Comparison of ENCODE assay signal across 8 cellular contexts in genomic region chr21:14383596-14384210, GRCh38. TPM values are rescaled to one million over a fixed set of nuclear protein-coding genes. Genes with fewer than 3 reads are reported as not detected.
A peak's percentile ranks its signal among the peaks of the same experiment; 100 is the strongest.
DNase-seq lines count a peak whose midpoint lies in the region; ATAC-seq and TF ChIP-seq lines count a peak whose summit lies in the region.

No MANE protein-coding gene starts in this region.

- peak; percentile 33 for ATAC-seq in HCT116
- peak; percentile 38 for ATAC-seq in stimulated activated effector memory CD8-positive, alpha-beta T cell treated with anti-CD3 and anti-CD28 coated beads, Interleukin-12 subunit alpha, Interleukin-12 subunit beta, amount 100 ng/mL, for 72 hours

- H3K4me1 ChIP-seq in HCT116 (ENCODE audit: control insufficient read depth in 1 of 2, insufficient read depth in 2 of 2, low read length in 2 of 2) (peaks cover 14 to 15% of the 10 kb centered on the region in 2 experiments), MM.1S (ENCODE audit: low read length) (peaks cover 15% of the 10 kb centered on the region), ascending aorta (peaks cover 0 to 9% of the 10 kb centered on the region in 2 donors), iPS-20b (ENCODE audit: insufficient read depth, low read length) (peaks cover 10% of the 10 kb centered on the region; the same call in 1 of the 2 replicates)

- H3K79me2 ChIP-seq in HCT116 (ENCODE audit: insufficient read depth, low read length) (peaks cover 30% of the 10 kb centered on the region), MM.1S (ENCODE audit: low read length) (peaks cover 42% of the 10 kb centered on the region)

- POLR2A ChIA-PET in HCT116 (lab: Charles Lee): no interaction called here

- peak overlapping the region; percentile 60 for H3K27ac ChIP-seq in HCT116 (ENCODE audit: low read depth, low read length)
- peak overlapping the region; percentile 71 for H3K27ac ChIP-seq in MM.1S (ENCODE audit: low read length)
- H3K27ac ChIP-seq in ascending aorta: peak overlapping the region; percentile 87 to 95
- peak overlapping the region; percentile 66 for H3K27ac ChIP-seq in iPS-20b (ENCODE audit: low read length)

- H3K9ac ChIP-seq in HCT116 (ENCODE audit: low read length) (peak overlapping the region; percentile 42), MM.1S (ENCODE audit: low read length) (peak overlapping the region; percentile 77), iPS-20b (ENCODE audit: low read depth, low read length) (peak overlapping the region; percentile 90; the same call in 1 of the 2 replicates)

- TF ChIP-seq CTCF in HCT116 (IDR thresholded peaks at IDR 0.05 in 2 of 3, conservative IDR thresholded peaks at IDR 0.05 in 1 of 3; ENCODE audit: borderline replicate concordance in 1 of 3, insufficient read depth in 1 of 3, low read depth in 2 of 3, low read length in 2 of 3) (no peak), MM.1S (IDR thresholded peaks at IDR 0.05; ENCODE audit: low read length) (no peak), ascending aorta (IDR thresholded peaks at IDR 0.05) (no peak)

- DNase-seq in activated T-cell treated with anti-CD3 and anti-CD28 coated beads, Interleukin-2, amount 50 U/mL, for 24 hours: no peak
- no peak for DNase-seq in activated T-cell treated with anti-CD3 and anti-CD28 coated beads, Interleukin-2, amount 50 U/mL, for 48 hours
- no peak for DNase-seq in HCT116 (ENCODE audit: low read depth, low spot score)
- peak; percentile 50 for DNase-seq in MM.1S
- DNase-seq in ascending aorta (ENCODE audit: low spot score in 2 of 2): no peak
- no peak for DNase-seq in stimulated activated effector memory CD8-positive, alpha-beta T cell treated with anti-CD3 and anti-CD28 coated beads, Interleukin-12 subunit alpha, Interleukin-12 subunit beta, amount 100 ng/mL, for 72 hours (ENCODE audit: low spot score in 2 of 2)
- no peak for DNase-seq in stimulated activated CD4-positive, alpha-beta T cell treated with anti-CD3 and anti-CD28 coated beads, Interleukin-15, amount 100 ng/mL, for 24 hours

- RAD21 ChIA-PET in HCT116 (lab: Charles Lee; ENCODE audit: low non-redundant PET in 1 of 2, low total read pairs in 2 of 2, uncharacterized antibody in 2 of 2, unreplicated experiment in 2 of 2): no interaction called here

- H3K4me3 Mint-ChIP-seq in activated T-cell treated with anti-CD3 and anti-CD28 coated beads, Interleukin-2, amount 50 U/mL, for 24 hours: peak overlapping the region; percentile 100
- H3K4me3 Mint-ChIP-seq in stimulated activated effector memory CD8-positive, alpha-beta T cell treated with anti-CD3 and anti-CD28 coated beads, Interleukin-12 subunit alpha, Interleukin-12 subunit beta, amount 100 ng/mL, for 72 hours: peak overlapping the region; percentile 100

- peak overlapping the region; percentile 62 for H2AFZ ChIP-seq in HCT116 (ENCODE audit: low read depth, low read length, poor library complexity, severe bottlenecking)
- peak overlapping the region; percentile 97 for H2AFZ ChIP-seq in MM.1S (ENCODE audit: low read length)

- peaks cover 4% of the 10 kb centered on the region; the same call in 1 of the 2 replicates for H3F3A ChIP-seq in MM.1S (ENCODE audit: insufficient read depth, low read length)

- CTCF ChIA-PET in HCT116 (lab: Charles Lee): interaction anchor here (0.9 to 1.4 kb wide), 2 partner anchors 18 to 77 kb away, joined by 3 read pairs; no protein-coding TSS in a partner anchor

- peaks cover 40% of the 10 kb centered on the region for H3K36me3 Mint-ChIP-seq in activated T-cell treated with anti-CD3 and anti-CD28 coated beads, Interleukin-2, amount 50 U/mL, for 24 hours (ENCODE audit: low read depth)
- peaks cover 32% of the 10 kb centered on the region for H3K36me3 Mint-ChIP-seq in stimulated activated effector memory CD8-positive, alpha-beta T cell treated with anti-CD3 and anti-CD28 coated beads, Interleukin-12 subunit alpha, Interleukin-12 subunit beta, amount 100 ng/mL, for 72 hours

- H3K4me2 ChIP-seq in HCT116 (ENCODE audit: low read length) (peak overlapping the region; percentile 89), MM.1S (ENCODE audit: low read depth, low read length) (peak overlapping the region; percentile 79)

- H3K36me3 ChIP-seq in HCT116 (ENCODE audit: control insufficient read depth in 1 of 2, insufficient read depth in 2 of 2, low read length in 2 of 2) (peaks cover 0 to 8% of the 10 kb centered on the region in 2 experiments; a peak in 2 of 4 replicates), MM.1S (replicated peaks; ENCODE audit: insufficient read depth, low read length) (no peaks in the 10 kb centered on the region), ascending aorta (peaks cover 0 to 1% of the 10 kb centered on the region in 2 donors), iPS-20b (ENCODE audit: insufficient read depth, low read depth, low read length) (peaks cover 23% of the 10 kb centered on the region)

- H3K9me3 Mint-ChIP-seq in activated T-cell treated with anti-CD3 and anti-CD28 coated beads, Interleukin-2, amount 50 U/mL, for 24 hours: no peaks in the 10 kb centered on the region
- no peaks in the 10 kb centered on the region for H3K9me3 Mint-ChIP-seq in stimulated activated effector memory CD8-positive, alpha-beta T cell treated with anti-CD3 and anti-CD28 coated beads, Interleukin-12 subunit alpha, Interleukin-12 subunit beta, amount 100 ng/mL, for 72 hours

- H3K27ac Mint-ChIP-seq in activated T-cell treated with anti-CD3 and anti-CD28 coated beads, Interleukin-2, amount 50 U/mL, for 24 hours: peak overlapping the region; percentile 100
- peak overlapping the region; percentile 99 for H3K27ac Mint-ChIP-seq in stimulated activated effector memory CD8-positive, alpha-beta T cell treated with anti-CD3 and anti-CD28 coated beads, Interleukin-12 subunit alpha, Interleukin-12 subunit beta, amount 100 ng/mL, for 72 hours

- intact Hi-C loops in HCT116 (cut with micrococcal nuclease) (no loop called here), ascending aorta (cut with DNase I) (loop anchor here (1.0 to 10.0 kb wide), 3 partner anchors 681 to 1461 kb away; partner anchors contain the start of genes NRIP1 and USP25)

- no peaks in the 10 kb centered on the region for H3K27me3 Mint-ChIP-seq in activated T-cell treated with anti-CD3 and anti-CD28 coated beads, Interleukin-2, amount 50 U/mL, for 24 hours

- peak overlapping the region; percentile 83 to 90 for H3K4me3 ChIP-seq in HCT116 (replicated peaks in 1 of 2; ENCODE audit: low read depth in 1 of 2, low read length in 2 of 2)
- H3K4me3 ChIP-seq in MM.1S (ENCODE audit: low read length): peak overlapping the region; percentile 91
- H3K4me3 ChIP-seq in ascending aorta: peak overlapping the region; percentile 76 to 83
- peak overlapping the region; percentile 98 for H3K4me3 ChIP-seq in iPS-20b (ENCODE audit: low read length)

- TSS peak; percentile 84 for BruUV-seq in HCT116 (replicated peaks; lab: Mats Ljungman, UMichigan)

- no peaks in the 10 kb centered on the region for H3K27me3 ChIP-seq in HCT116 (ENCODE audit: insufficient read depth, low read length)
- no peaks in the 10 kb centered on the region for H3K27me3 ChIP-seq in MM.1S (replicated peaks; ENCODE audit: insufficient read depth, low read length)
- H3K27me3 ChIP-seq in ascending aorta: no peaks in the 10 kb centered on the region
- no peaks in the 10 kb centered on the region for H3K27me3 ChIP-seq in iPS-20b (ENCODE audit: insufficient read depth, low read length)

- H3K9me3 ChIP-seq in HCT116 (ENCODE audit: control insufficient read depth in 1 of 2, insufficient read depth in 1 of 2, low read depth in 1 of 2, low read length in 2 of 2) (no peaks in the 10 kb centered on the region), MM.1S (replicated peaks; ENCODE audit: insufficient read depth, low read length) (no peaks in the 10 kb centered on the region), ascending aorta (no peaks in the 10 kb centered on the region), iPS-20b (ENCODE audit: insufficient read depth, low read depth, low read length) (no peaks in the 10 kb centered on the region)

- no peaks in the 10 kb centered on the region for H4K20me1 ChIP-seq in HCT116 (ENCODE audit: insufficient read depth)
- no peaks in the 10 kb centered on the region for H4K20me1 ChIP-seq in MM.1S (ENCODE audit: insufficient read depth, low read length)

- TF ChIP-seq RAD21 in HCT116 (IDR thresholded peaks at IDR 0.05; ENCODE audit: low read depth): no peak

- no peaks in the 10 kb centered on the region for H3K9me2 ChIP-seq in HCT116 (ENCODE audit: insufficient read depth)
- H3K9me2 ChIP-seq in MM.1S (replicated peaks; ENCODE audit: insufficient read depth, low read length): no peaks in the 10 kb centered on the region

- H3K4me1 Mint-ChIP-seq in activated T-cell treated with anti-CD3 and anti-CD28 coated beads, Interleukin-2, amount 50 U/mL, for 24 hours (ENCODE audit: low read depth): peaks cover 35% of the 10 kb centered on the region
- peaks cover 32% of the 10 kb centered on the region for H3K4me1 Mint-ChIP-seq in stimulated activated effector memory CD8-positive, alpha-beta T cell treated with anti-CD3 and anti-CD28 coated beads, Interleukin-12 subunit alpha, Interleukin-12 subunit beta, amount 100 ng/mL, for 72 hours

- TF ChIP-seq POLR2A in HCT116 (IDR thresholded peaks at IDR 0.05; ENCODE audit: borderline replicate concordance, extremely low read depth, insufficient read depth, insufficient read length): no peak

TF ChIP-seq in HCT116, 20 proteins besides CTCF, POLR2A, EP300 and RAD21 (continues in another document):
- TF ChIP-seq ZFX (IDR thresholded peaks at IDR 0.05): no peak
- TF ChIP-seq JUND (IDR thresholded peaks at IDR 0.05): no peak
- no peak for TF ChIP-seq EZH2phosphoT487 (IDR thresholded peaks at IDR 0.05; ENCODE audit: borderline replicate concordance)
- TF ChIP-seq SIN3A (IDR thresholded peaks at IDR 0.05; ENCODE audit: low read depth): no peak
- no peak for TF ChIP-seq ELF1 (IDR thresholded peaks at IDR 0.05; ENCODE audit: borderline replicate concordance, low read depth)
- TF ChIP-seq, protein P1, sequence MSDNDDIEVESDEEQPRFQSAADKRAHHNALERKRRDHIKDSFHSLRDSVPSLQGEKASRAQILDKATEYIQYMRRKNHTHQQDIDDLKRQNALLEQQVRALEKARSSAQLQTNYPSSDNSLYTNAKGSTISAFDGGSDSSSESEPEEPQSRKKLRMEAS (IDR thresholded peaks at IDR 0.05): no peak

RNA-seq across cellular contexts. Expression of gene HSPA13, which starts 0.8 kb away (rescaled TPM):
- total RNA-seq in HCT116 (2021; ENCODE audit: unreplicated experiment) (32.7 TPM), ascending aorta (14.8 TPM)
- polyA plus RNA-seq in HCT116 (2012): 11.9 and 12.9 TPM in 2 replicates
